12 cellular contexts compared by ENCODE assay signal in genomic region chr19:31378404-31378803, GRCh38. TPM values are rescaled to one million over a fixed set of nuclear protein-coding genes. Genes with fewer than 3 reads are reported as not detected.
DNase-seq lines count a peak whose midpoint lies in the region; ATAC-seq and TF ChIP-seq lines count a peak whose summit lies in the region.
"Had no signal": no experiment of that assay in that cellular context is flagged by ENCODE, and none has a peak within 500 bp of the region (broad histone marks: within the 10 kb centered on the region; RNA-seq: fewer than 3 reads in every experiment).

No MANE protein-coding gene starts in this region.

- H3K27me3 ChIP-seq in colonic mucosa = no peaks in the 10 kb centered on the region

- H3K9me3 Mint-ChIP-seq in activated naive CD4-positive, alpha-beta T cell treated with anti-CD3 and anti-CD28 coated beads, Interleukin-2, amount 50 U/mL, for 72 hours = no peaks in the 10 kb centered on the region
- H3K9me3 Mint-ChIP-seq: immature natural killer cell had no signal

- no peak overlapping the region for H3K27ac Mint-ChIP-seq in activated naive CD4-positive, alpha-beta T cell treated with anti-CD3 and anti-CD28 coated beads, Interleukin-2, amount 50 U/mL, for 72 hours
- H3K27ac Mint-ChIP-seq: immature natural killer cell had no signal

- H3K4me3 ChIP-seq in colonic mucosa (no peak overlapping the region), mucosa of descending colon (no peak overlapping the region), lower leg skin (ENCODE audit: low read depth, poor library complexity, severe bottlenecking) (no peak overlapping the region)
- H3K4me3 ChIP-seq: dorsolateral prefrontal cortex, thoracic aorta had no signal

- no peak overlapping the region for H3K27ac ChIP-seq in colonic mucosa
- H3K27ac ChIP-seq: dorsolateral prefrontal cortex, thoracic aorta had no signal

- H3K36me3 Mint-ChIP-seq in activated naive CD4-positive, alpha-beta T cell treated with anti-CD3 and anti-CD28 coated beads, Interleukin-2, amount 50 U/mL, for 72 hours = no peaks in the 10 kb centered on the region

- WGBS in lower leg skin, 2 donors = 43 to 49% methylated on average over 4 of the region's 4 CpGs

- H3K9me3 ChIP-seq in colonic mucosa (no peaks in the 10 kb centered on the region), mucosa of descending colon (no peaks in the 10 kb centered on the region)
- H3K9me3 ChIP-seq: thoracic aorta had no signal

- H3K4me1 ChIP-seq in colonic mucosa (no peaks in the 10 kb centered on the region), mucosa of descending colon (ENCODE audit: low read depth) (peaks cover 3% of the 10 kb centered on the region)

- peak; percentile 90 for DNase-seq in AG08395 (ENCODE audit: low spot score)
- peak; percentile 51 for DNase-seq in NCI-H2196 (lab: John Stamatoyannopoulos, UW; ENCODE audit: unreplicated experiment)
- DNase-seq in colonic mucosa = peak; percentile 27
- peak in 1 of 3 donors; percentile 38 for DNase-seq in mucosa of descending colon
- DNase-seq in lower leg skin (ENCODE audit: low spot score in 2 of 2) = no peak
- DNase-seq in left colon = no peak
- DNase-seq in activated naive CD4-positive, alpha-beta T cell treated with anti-CD3 and anti-CD28 coated beads, Interleukin-2, amount 50 U/mL, for 72 hours (ENCODE audit: low spot score in 2 of 2) = no peak
- DNase-seq: C1 segment of cervical spinal cord, immature natural killer cell had no signal

- TF ChIP-seq POLR2A in lower leg skin (IDR thresholded peaks at IDR 0.05) = no peak

- intact Hi-C loops in colonic mucosa (cut with DNase I) = no loop called here
- intact Hi-C loops in mucosa of descending colon (cut with DNase I, micrococcal nuclease) = no loop called here
- intact Hi-C loops in lower leg skin (cut with DNase I; ENCODE audit: low total_unique reads) = no loop called here
- intact Hi-C loops in left colon (cut with DNase I, micrococcal nuclease) = no loop called here

- no peak overlapping the region for H3K9ac ChIP-seq in colonic mucosa (ENCODE audit: low read depth in 2 of 2, low read length in 2 of 2)

- H3K36me3 ChIP-seq in colonic mucosa (no peaks in the 10 kb centered on the region), mucosa of descending colon (ENCODE audit: low read depth) (no peaks in the 10 kb centered on the region)
- H3K36me3 ChIP-seq: thoracic aorta had no signal

- no peak for TF ChIP-seq CTCF in colonic mucosa (IDR thresholded peaks at IDR 0.05)
- TF ChIP-seq CTCF in mucosa of descending colon (IDR thresholded peaks at IDR 0.05) = no peak
- no peak for TF ChIP-seq CTCF in lower leg skin (IDR thresholded peaks at IDR 0.05)

- peak; percentile 73 for ATAC-seq in mucosa of descending colon
- no peak for ATAC-seq in HG02973 (IDR thresholded peaks at IDR 0.05; ENCODE audit: unreplicated experiment)
- ATAC-seq in left colon = no peak
- no peak for ATAC-seq in activated naive CD4-positive, alpha-beta T cell treated with anti-CD3 and anti-CD28 coated beads, Interleukin-2, amount 50 U/mL, for 72 hours

RNA-seq across cellular contexts. Expression of gene TSHZ3, which starts 29.2 kb away (rescaled TPM):
- total RNA-seq in colonic mucosa = 1 to 10 TPM; 1.3 to 5.1 TPM
- total RNA-seq in mucosa of descending colon = 10 to 100 TPM in 1 of 3 donors, 1 to 10 TPM in 2; 1.6 to 32.1 (median 5.2) TPM
- 1 to 10 TPM; 1.6 to 4.0 (median 3.5) TPM for total RNA-seq in lower leg skin
- total RNA-seq in left colon = 1 to 10 TPM; 1.3 to 6.5 TPM
- total RNA-seq in activated naive CD4-positive, alpha-beta T cell treated with anti-CD3 and anti-CD28 coated beads, Interleukin-2, amount 50 U/mL, for 72 hours = 1 to 10 TPM in 1 of 2 donors, under 1 TPM in 1; 0.27 to 2.9 TPM

Comparison
In these comparisons a context has a peak if more than half of its experiments do, and no peak if none do; other contexts are left out.
1. DNase-seq: peak in AG08395 (single experiment), NCI-H2196 (single experiment) and colonic mucosa (single experiment); none in lower leg skin (0 of 2), left colon (0 of 2) and activated naive CD4-positive, alpha-beta T cell treated with anti-CD3 and anti-CD28 coated beads, Interleukin-2, amount 50 U/mL, for 72 hours (0 of 2).